ENCODE assay signal across 11 cellular contexts in the genomic region with DNA sequence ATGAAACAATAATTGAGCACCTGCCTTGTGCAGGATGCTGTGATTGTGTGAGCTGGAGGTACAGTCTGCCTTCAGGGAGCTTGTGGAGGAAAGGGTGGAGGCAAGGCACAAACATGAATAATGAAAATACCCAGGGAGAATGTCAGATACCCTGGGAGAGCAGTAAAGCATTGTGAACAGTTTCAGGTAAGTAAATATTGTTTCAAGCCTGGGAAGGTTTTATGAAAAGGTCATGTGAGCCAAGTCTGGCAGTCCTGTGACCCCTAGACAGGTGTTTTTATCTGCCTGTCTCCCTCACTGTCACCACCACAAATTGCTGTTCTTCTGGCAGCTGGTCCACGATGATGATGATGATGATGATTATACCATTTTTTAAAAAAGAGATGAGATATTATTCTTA. TPM values are rescaled to one million over a fixed set of nuclear protein-coding genes. Genes with fewer than 3 reads are reported as not detected.
DNase-seq lines count a peak whose midpoint lies in the region; ATAC-seq, FAIRE-seq and TF ChIP-seq lines count a peak whose summit lies in the region.
"Had no signal": no experiment of that assay in that cellular context is flagged by ENCODE, and none has a peak within 500 bp of the region (broad histone marks: within the 10 kb centered on the region; RNA-seq: fewer than 3 reads in every experiment).

No MANE protein-coding gene starts in this region.

- intact Hi-C loops in CD14-positive monocyte (cut with micrococcal nuclease) (no loop called here), endothelial cell of umbilical vein (cut with micrococcal nuclease) (loop anchor here (2.0 kb wide), 1 partner anchor 32 kb away; the partner anchor contains the start of gene SPECC1L), aorta (cut with DNase I) (no loop called here)

- no peak for ATAC-seq in aorta (ENCODE audit: low FRiP score)

- TF ChIP-seq POLR2A in endothelial cell of umbilical vein (IDR thresholded peaks at IDR 0.05; ENCODE audit: low read depth, low read length) = no peak

- no peaks in the 10 kb centered on the region for H4K20me1 ChIP-seq in endothelial cell of umbilical vein (replicated peaks; ENCODE audit: control insufficient read depth, extremely low read depth, insufficient read depth, low read length)

- no peak for TF ChIP-seq CTCF in CD14-positive monocyte (IDR thresholded peaks at IDR 0.05)
- TF ChIP-seq CTCF in endothelial cell of umbilical vein (IDR thresholded peaks at IDR 0.05; ENCODE audit: extremely low read depth in 1 of 2, insufficient read depth in 1 of 2, low read depth in 1 of 2, low read length in 2 of 2) = no peak
- TF ChIP-seq CTCF in neutrophil (IDR thresholded peaks at IDR 0.05) = no peak

- no peak overlapping the region for H3K9ac ChIP-seq in endothelial cell of umbilical vein (replicated peaks; ENCODE audit: extremely low read depth, insufficient read depth, low read length)

- H3K4me3 ChIP-seq in endothelial cell of umbilical vein (replicated peaks in 1 of 3; ENCODE audit: insufficient read depth in 1 of 3, low read depth in 1 of 3, low read length in 3 of 3) = no peak overlapping the region
- H3K4me3 ChIP-seq in neutrophil (ENCODE audit: low read depth in 1 of 2, low read length in 1 of 2) = no peak overlapping the region
- H3K4me3 ChIP-seq in aorta (ENCODE audit: low read length in 2 of 2) = no peak overlapping the region

- H3K9me3 ChIP-seq in endothelial cell of umbilical vein (replicated peaks; ENCODE audit: control insufficient read depth, insufficient read depth, low read length) (no peaks in the 10 kb centered on the region), neutrophil (no peaks in the 10 kb centered on the region), aorta (ENCODE audit: control insufficient read depth, low read length) (no peaks in the 10 kb centered on the region)

- no peaks in the 10 kb centered on the region for H3K9me1 ChIP-seq in endothelial cell of umbilical vein (replicated peaks; ENCODE audit: control insufficient read depth, extremely low read depth, insufficient read depth, low read length)

- peaks cover 39% of the 10 kb centered on the region for H3K4me1 ChIP-seq in endothelial cell of umbilical vein (ENCODE audit: control insufficient read depth, extremely low read depth, insufficient read depth, low read length)
- H3K4me1 ChIP-seq in neutrophil (ENCODE audit: control insufficient read depth in 1 of 2, insufficient read depth in 1 of 2, low read depth in 1 of 2, low read length in 1 of 2) = peaks cover 44 to 45% of the 10 kb centered on the region in 2 experiments
- peaks cover 12% of the 10 kb centered on the region in 2 donors for H3K4me1 ChIP-seq in aorta (ENCODE audit: control insufficient read depth in 1 of 2, insufficient read depth in 2 of 2, low read length in 2 of 2)

- FAIRE-seq in endothelial cell of umbilical vein (lab: Jason Lieb, UNC) = no peak

- no peak for DNase-seq in CD14-positive monocyte (ENCODE audit: low spot score)
- peak; percentile 64 to 69 for DNase-seq in NCI-H1930 (lab: John Stamatoyannopoulos, UW)
- DNase-seq in endothelial cell of umbilical vein (ENCODE audit: low read depth, low spot score) = no peak
- DNase-seq in LoVo (ENCODE audit: low spot score) = no peak
- no peak for DNase-seq in T-helper 2 cell treated with Interferon-gamma antibody and Interleukin-4, amounts not matched to agents 5 μg/mL and 100 μg/mL, for 36 hours (ENCODE audit: low spot score)
- DNase-seq in aorta = no peak
- DNase-seq in ureter (ENCODE audit: low spot score) = no peak
- DNase-seq: activated T-cell treated with anti-CD3 and anti-CD28 coated beads, Interleukin-2, amount 50 U/mL, for 1 hour had no signal

- H3K27me3 Mint-ChIP-seq in CD14-positive monocyte (ENCODE audit: low read depth in 3 of 3) = no peaks in the 10 kb centered on the region
- H3K27me3 Mint-ChIP-seq in T-helper 2 cell treated with Interferon-gamma antibody and Interleukin-4, amounts not matched to agents 5 μg/mL and 100 μg/mL, for 36 hours (ENCODE audit: low read depth) = no peaks in the 10 kb centered on the region
- H3K27me3 Mint-ChIP-seq: central memory CD8-positive, alpha-beta T cell had no signal

- no peak overlapping the region for H2AFZ ChIP-seq in endothelial cell of umbilical vein (ENCODE audit: low read depth, low read length)

- peaks cover 28 to 33% of the 10 kb centered on the region in 2 donors for H3K36me3 Mint-ChIP-seq in CD14-positive monocyte
- peaks cover 41% of the 10 kb centered on the region for H3K36me3 Mint-ChIP-seq in T-helper 2 cell treated with Interferon-gamma antibody and Interleukin-4, amounts not matched to agents 5 μg/mL and 100 μg/mL, for 36 hours (ENCODE audit: low read depth)

- 76 to 77% methylated on average over 1 of the region's 1 CpG for WGBS in aorta, 2 donors

- peaks cover 51% of the 10 kb centered on the region for H3K4me1 Mint-ChIP-seq in CD14-positive monocyte
- peaks cover 49% of the 10 kb centered on the region for H3K4me1 Mint-ChIP-seq in T-helper 2 cell treated with Interferon-gamma antibody and Interleukin-4, amounts not matched to agents 5 μg/mL and 100 μg/mL, for 36 hours (ENCODE audit: low read depth)

- H3K36me3 ChIP-seq in endothelial cell of umbilical vein (ENCODE audit: control insufficient read depth in 2 of 2, extremely low read depth in 1 of 2, insufficient read depth in 2 of 2, low read length in 2 of 2) (no peaks in the 10 kb centered on the region), neutrophil (no peaks in the 10 kb centered on the region), aorta (ENCODE audit: control insufficient read depth in 1 of 2, insufficient read depth in 2 of 2, low read length in 1 of 2) (peaks cover 3 to 6% of the 10 kb centered on the region in 2 donors)

- H3K27ac Mint-ChIP-seq in CD14-positive monocyte = peak overlapping the region in 6 of 7 donors; percentile 2 to 81 (median 54)
- H3K27ac Mint-ChIP-seq in T-helper 2 cell treated with Interferon-gamma antibody and Interleukin-4, amounts not matched to agents 5 μg/mL and 100 μg/mL, for 36 hours = no peak overlapping the region

- dilution Hi-C loops in endothelial cell of umbilical vein (cut with MboI; ENCODE audit: extremely low pct_ligation_motif_present, low sequenced_read_pairs) = no loop called here

- CTCF ChIA-PET in endothelial cell of umbilical vein (lab: Charles Lee) = interaction anchor here (0.5 to 1.4 kb wide), 3 partner anchors 19 to 226 kb away, joined by 3 read pairs; no protein-coding TSS in a partner anchor

- BruUV-seq in endothelial cell of umbilical vein (replicated peaks; lab: Mats Ljungman, UMichigan) = no TSS peak

- H3K27me3 ChIP-seq in endothelial cell of umbilical vein (ENCODE audit: control insufficient read depth in 2 of 2, insufficient read depth in 2 of 2, low read length in 2 of 2) = no peaks in the 10 kb centered on the region
- H3K27me3 ChIP-seq in neutrophil = no peaks in the 10 kb centered on the region
- H3K27me3 ChIP-seq in aorta (ENCODE audit: control insufficient read depth in 1 of 2, insufficient read depth in 2 of 2, low read length in 1 of 2) = no peaks in the 10 kb centered on the region
- H3K27me3 ChIP-seq: foreskin keratinocyte had no signal

- peaks cover 49% of the 10 kb centered on the region for H3K79me2 ChIP-seq in endothelial cell of umbilical vein (ENCODE audit: control insufficient read depth, insufficient read depth, low read length)

- POLR2A ChIA-PET in endothelial cell of umbilical vein (lab: Charles Lee) = no interaction called here

- no peaks in the 10 kb centered on the region for H3K9me3 Mint-ChIP-seq in CD14-positive monocyte
- H3K9me3 Mint-ChIP-seq in T-helper 2 cell treated with Interferon-gamma antibody and Interleukin-4, amounts not matched to agents 5 μg/mL and 100 μg/mL, for 36 hours = peaks cover 4% of the 10 kb centered on the region
- H3K9me3 Mint-ChIP-seq: central memory CD8-positive, alpha-beta T cell had no signal

- peak overlapping the region; percentile 19 for H3K4me2 ChIP-seq in endothelial cell of umbilical vein (ENCODE audit: insufficient read depth, low read length)

- no peak overlapping the region for H3K4me3 Mint-ChIP-seq in CD14-positive monocyte
- H3K4me3 Mint-ChIP-seq in T-helper 2 cell treated with Interferon-gamma antibody and Interleukin-4, amounts not matched to agents 5 μg/mL and 100 μg/mL, for 36 hours = no peak overlapping the region
- H3K4me3 Mint-ChIP-seq: central memory CD8-positive, alpha-beta T cell had no signal

- H3K27ac ChIP-seq in endothelial cell of umbilical vein (ENCODE audit: insufficient read depth, low read depth, low read length) (peak overlapping the region; percentile 39), neutrophil (peak overlapping the region; percentile 82), aorta (ENCODE audit: low read depth in 1 of 2, low read length in 2 of 2) (peak overlapping the region in 1 of 2 donors; percentile 86)
- H3K27ac ChIP-seq: foreskin keratinocyte had no signal

TF ChIP-seq in endothelial cell of umbilical vein, 7 proteins besides CTCF, POLR2A, EP300 and RAD21 (continues in another document):
- TF ChIP-seq MYC (IDR thresholded peaks at IDR 0.05; ENCODE audit: low read depth, low read length) (no peak), GATA2 (IDR thresholded peaks at IDR 0.05; ENCODE audit: insufficient read depth, insufficient read length, low read depth, low read length) (no peak)

RNA-seq across cellular contexts. Expression of gene SPECC1L, which starts 32.0 kb away (rescaled TPM):
- polyA plus RNA-seq in CD14-positive monocyte (1 to 10 TPM; 2.5 to 4.9 TPM), endothelial cell of umbilical vein (18.8 and 22.8 TPM in 2 replicates), aorta (10 to 100 TPM; 15.0 to 15.9 TPM)
- total RNA-seq in endothelial cell of umbilical vein (63.2 and 79.3 TPM in 2 replicates), aorta (10 to 100 TPM; 79.5 to 92.0 TPM), ureter (92.9 TPM)
- polyA plus RNA-seq in endothelial cell of umbilical vein (2011; cell fraction: cytosol; rRNA removed) = 25.7 and 26.4 TPM in 2 replicates
- 52.7 and 57.4 TPM in 2 replicates for polyA plus RNA-seq in endothelial cell of umbilical vein (2011; cell fraction: nucleus; rRNA removed)
- polyA plus RNA-seq in endothelial cell of umbilical vein (2012) = 29.0 and 36.1 TPM in 2 replicates
- polyA minus RNA-seq in endothelial cell of umbilical vein = 51.1 and 60.3 TPM in 2 replicates
- polyA minus RNA-seq in endothelial cell of umbilical vein (2011; cell fraction: cytosol; rRNA and poly(A)+ RNA removed) = 15.2 TPM
- 55.3 and 60.1 TPM in 2 replicates for polyA minus RNA-seq in endothelial cell of umbilical vein (2011; cell fraction: nucleus; rRNA and poly(A)+ RNA removed)

RNA-seq across cellular contexts. Expression of gene GGT5, which starts 57.7 kb away (rescaled TPM):
- polyA plus RNA-seq in CD14-positive monocyte = under 1 TPM in 1 of 2 donors, not detected in 1; 0.26 TPM
- total RNA-seq in endothelial cell of umbilical vein = 35.1 and 45.9 TPM in 2 replicates
- 293 and 501 TPM in 2 replicates for polyA plus RNA-seq in endothelial cell of umbilical vein
- polyA plus RNA-seq in endothelial cell of umbilical vein (2011; cell fraction: cytosol; rRNA removed) = 87.8 and 97.1 TPM in 2 replicates
- 197 and 275 TPM in 2 replicates for polyA plus RNA-seq in endothelial cell of umbilical vein (2011; cell fraction: nucleus; rRNA removed)
- polyA plus RNA-seq in endothelial cell of umbilical vein (2012) = 84.1 and 102 TPM in 2 replicates
- polyA minus RNA-seq in endothelial cell of umbilical vein = 197 and 218 TPM in 2 replicates
- not detected for polyA minus RNA-seq in endothelial cell of umbilical vein (2011; cell fraction: cytosol; rRNA and poly(A)+ RNA removed)
- polyA minus RNA-seq in endothelial cell of umbilical vein (2011; cell fraction: nucleus; rRNA and poly(A)+ RNA removed) = 68.1 and 104 TPM in 2 replicates
- 10 to 100 TPM; 50.8 to 61.6 TPM for total RNA-seq in aorta
- 100 to 1,000 TPM in 1 of 2 donors, 10 to 100 TPM in 1; 52.3 to 434 TPM for polyA plus RNA-seq in aorta
- 58.2 TPM for total RNA-seq in ureter
- total RNA-seq: foreskin keratinocyte had no signal
- polyA plus RNA-seq: foreskin keratinocyte had no signal

Comparison
In these comparisons a context has a peak if more than half of its experiments do, and no peak if none do; other contexts are left out.
1. DNase-seq: peak in NCI-H1930 (2 of 2); none in CD14-positive monocyte (single experiment), endothelial cell of umbilical vein (single experiment), LoVo (single experiment), T-helper 2 cell treated with Interferon-gamma antibody and Interleukin-4, amounts not matched to agents 5 μg/mL and 100 μg/mL, for 36 hours (single experiment), aorta (0 of 2) and ureter (single experiment).